Comparison of ENCODE assay signal across 15 cellular contexts in genomic region chr10:13337128-13337826, GRCh38. TPM values are rescaled to one million over a fixed set of nuclear protein-coding genes. Genes with fewer than 3 reads are reported as not detected.
A peak's percentile ranks its signal among the peaks of the same experiment; 100 is the strongest.
DNase-seq lines count a peak whose midpoint lies in the region; ATAC-seq and TF ChIP-seq lines count a peak whose summit lies in the region.
"Had no signal": no experiment of that assay in that cellular context is flagged by ENCODE, and none has a peak within 500 bp of the region (broad histone marks: within the 10 kb centered on the region; RNA-seq: fewer than 3 reads in every experiment).

No MANE protein-coding gene starts in this region.

- no peaks in the 10 kb centered on the region for H3K27me3 Mint-ChIP-seq in activated CD8-positive, alpha-beta memory T cell treated with anti-CD3 and anti-CD28 coated beads, Interleukin-2, amount 10 ng/mL, durations not matched to agents 7 days and 5 days
- no peaks in the 10 kb centered on the region for H3K27me3 Mint-ChIP-seq in brain
- H3K27me3 Mint-ChIP-seq: CD8-positive, alpha-beta memory T cell had no signal

- H3K36me3 ChIP-seq in right lobe of liver, result peaks cover 0 to 17% (median 4%) of the 10 kb centered on the region in 4 donors

- no peak for ATAC-seq in activated CD8-positive, alpha-beta memory T cell treated with anti-CD3 and anti-CD28 coated beads, Interleukin-2, amount 10 ng/mL, durations not matched to agents 7 days and 5 days
- ATAC-seq in right lobe of liver, result no peak
- no peak for ATAC-seq in HG02763 (IDR thresholded peaks at IDR 0.05; ENCODE audit: unreplicated experiment)
- ATAC-seq in HG02884 (IDR thresholded peaks at IDR 0.05; ENCODE audit: unreplicated experiment), result no peak
- ATAC-seq: K562 had no signal

- H3K36me3 Mint-ChIP-seq in activated CD8-positive, alpha-beta memory T cell treated with anti-CD3 and anti-CD28 coated beads, Interleukin-2, amount 10 ng/mL, durations not matched to agents 7 days and 5 days, result peaks cover 39% of the 10 kb centered on the region
- peaks cover 68% of the 10 kb centered on the region for H3K36me3 Mint-ChIP-seq in brain

- WGBS in right lobe of liver (ENCODE audit: insufficient coverage, low coverage, low lambda C conversion rate, missing lambda C conversion rate), result 94% methylated on average over 3 of the region's 4 CpGs

- no peaks in the 10 kb centered on the region for H3K27me3 ChIP-seq in right lobe of liver
- H3K27me3 ChIP-seq: BLaER1 had no signal

- no peak for TF ChIP-seq POLR2A in right lobe of liver (IDR thresholded peaks at IDR 0.05)

- no peak overlapping the region for H3K4me3 Mint-ChIP-seq in activated CD8-positive, alpha-beta memory T cell treated with anti-CD3 and anti-CD28 coated beads, Interleukin-2, amount 10 ng/mL, durations not matched to agents 7 days and 5 days
- no peak overlapping the region for H3K4me3 Mint-ChIP-seq in brain

- H3K27ac Mint-ChIP-seq in activated CD8-positive, alpha-beta memory T cell treated with anti-CD3 and anti-CD28 coated beads, Interleukin-2, amount 10 ng/mL, durations not matched to agents 7 days and 5 days, result peak overlapping the region; percentile 22
- peak overlapping the region in 3 of 5 experiments; percentile 49 to 89 (median 50) for H3K27ac Mint-ChIP-seq in brain
- H3K27ac Mint-ChIP-seq: CD8-positive, alpha-beta memory T cell had no signal

- H3K4me1 Mint-ChIP-seq in activated CD8-positive, alpha-beta memory T cell treated with anti-CD3 and anti-CD28 coated beads, Interleukin-2, amount 10 ng/mL, durations not matched to agents 7 days and 5 days, result peaks cover 29% of the 10 kb centered on the region
- peaks cover 42% of the 10 kb centered on the region for H3K4me1 Mint-ChIP-seq in brain

- no peak for DNase-seq in activated CD8-positive, alpha-beta memory T cell treated with anti-CD3 and anti-CD28 coated beads, Interleukin-2, amount 10 ng/mL, durations not matched to agents 7 days and 5 days
- no peak for DNase-seq in activated CD8-positive, alpha-beta memory T cell treated with anti-CD3 and anti-CD28 coated beads, Interleukin-2, amount 50 U/mL, for 48 hours
- no peak for DNase-seq in right lobe of liver
- no peak for DNase-seq in NCI-H1092 (lab: John Stamatoyannopoulos, UW)
- DNase-seq in GM13977 (ENCODE audit: low spot score), result no peak
- DNase-seq: 8988T; CD8-positive, alpha-beta memory T cell; DND-41; NCI-H2081 treated with DMSO at 0.1 percent for 48 hours; SHP77 had no signal

- CTCF ChIA-PET in activated CD8-positive, alpha-beta memory T cell treated with anti-CD3 and anti-CD28 coated beads, Interleukin-2, amount 10 ng/mL, durations not matched to agents 7 days and 5 days (lab: Charles Lee), result interaction anchor here (0.9 to 1.6 kb wide), 3 partner anchors 12 to 174 kb away, joined by 3 to 6 read pairs (median 3); no protein-coding TSS in a partner anchor

- peaks cover 0 to 7% (median 0%) of the 10 kb centered on the region in 4 donors for H3K4me1 ChIP-seq in right lobe of liver

- TF ChIP-seq CTCF in brain (conservative IDR thresholded peaks at IDR 0.05) (no peak), right lobe of liver (IDR thresholded peaks at IDR 0.05) (no peak), GM13977 (IDR thresholded peaks at IDR 0.05; ENCODE audit: extremely low read depth, insufficient read depth, missing control alignments) (no peak)

- no peaks in the 10 kb centered on the region for H3K9me3 ChIP-seq in right lobe of liver
- H3K9me3 ChIP-seq: BLaER1 had no signal

- intact Hi-C loops in right lobe of liver (cut with DNase I), result no loop called here

- no peak overlapping the region for H3K4me3 ChIP-seq in right lobe of liver
- H3K4me3 ChIP-seq: BLaER1, K562 had no signal

- in situ Hi-C loops in GM13977 (cut with MboI; ENCODE audit: low pct_unique_long_range_greater_than_20kb, low sequenced_read_pairs, unreplicated experiment), result no loop called here

- H3K9me3 Mint-ChIP-seq in activated CD8-positive, alpha-beta memory T cell treated with anti-CD3 and anti-CD28 coated beads, Interleukin-2, amount 10 ng/mL, durations not matched to agents 7 days and 5 days (ENCODE audit: low read depth), result no peaks in the 10 kb centered on the region
- H3K9me3 Mint-ChIP-seq in brain, result no peaks in the 10 kb centered on the region
- H3K9me3 Mint-ChIP-seq: CD8-positive, alpha-beta memory T cell had no signal

- H3K27ac ChIP-seq in right lobe of liver, result peak overlapping the region in 2 of 3 donors; percentile 16 to 24
- H3K27ac ChIP-seq: BLaER1 had no signal

RNA-seq across cellular contexts. Expression of gene SEPHS1, which starts 10.8 kb away (rescaled TPM):
- total RNA-seq in activated CD8-positive, alpha-beta memory T cell treated with anti-CD3 and anti-CD28 coated beads, Interleukin-2, amount 10 ng/mL, durations not matched to agents 7 days and 5 days, result 10 to 100 TPM; 48.9 to 55.2 TPM
- 124 TPM for polyA plus RNA-seq in brain (ENCODE audit: insufficient read depth, low read depth, low replicate concordance)
- 10 to 100 TPM; 25.4 to 32.1 (median 29.3) TPM for total RNA-seq in right lobe of liver

RNA-seq across cellular contexts. Expression of gene PHYH, which starts 37.4 kb away (rescaled TPM):
- total RNA-seq in activated CD8-positive, alpha-beta memory T cell treated with anti-CD3 and anti-CD28 coated beads, Interleukin-2, amount 10 ng/mL, durations not matched to agents 7 days and 5 days, result 10 to 100 TPM; 13.6 to 14.4 TPM
- 37.0 TPM for polyA plus RNA-seq in brain (ENCODE audit: insufficient read depth, low read depth, low replicate concordance)
- 100 to 1,000 TPM in 5 of 6 experiments, 10 to 100 TPM in 1; 76.8 to 204 (median 141) TPM for total RNA-seq in right lobe of liver

Comparison
In these comparisons a context has a peak if more than half of its experiments do, and no peak if none do; other contexts are left out.
1. RNA of gene PHYH, which starts 37.4 kb away (total RNA-seq): 76.8 to 204 TPM in right lobe of liver; 13.6 to 14.4 TPM in activated CD8-positive, alpha-beta memory T cell treated with anti-CD3 and anti-CD28 coated beads, Interleukin-2, amount 10 ng/mL, durations not matched to agents 7 days and 5 days; every median in the first group is over 4 times any median in the second.